12 cellular contexts compared by ENCODE assay signal in genomic region chr9:79757906-79758669, GRCh38.
A peak's percentile ranks its signal among the peaks of the same experiment; 100 is the strongest.
DNase-seq lines count a peak whose midpoint lies in the region; ATAC-seq and TF ChIP-seq lines count a peak whose summit lies in the region.
"Had no signal": no experiment of that assay in that cellular context is flagged by ENCODE, and none has a peak within 500 bp of the region (broad histone marks: within the 10 kb centered on the region; RNA-seq: fewer than 3 reads in every experiment).

No MANE protein-coding gene starts in this region.

- H3K27ac Mint-ChIP-seq in MCF 10A (ENCODE audit: low read depth, unreplicated experiment) (no peak overlapping the region), type B pancreatic cell (no peak overlapping the region)

- H3K27me3 ChIP-seq in breast epithelium, result no peaks in the 10 kb centered on the region
- H3K27me3 ChIP-seq in Karpas-422 (ENCODE audit: low read length), result no peaks in the 10 kb centered on the region
- H3K27me3 ChIP-seq: BLaER1 treated with 17β-estradiol and CSF1 and Interleukin-3, amounts not matched to agents 10 nM and 100 nM had no signal

- H2AFZ ChIP-seq in Karpas-422 (ENCODE audit: low read length), result no peak overlapping the region

- H3K9me2 ChIP-seq in Karpas-422 (replicated peaks; ENCODE audit: insufficient read depth, low read length), result no peaks in the 10 kb centered on the region

- no peaks in the 10 kb centered on the region for H3K9me3 ChIP-seq in breast epithelium
- no peaks in the 10 kb centered on the region for H3K9me3 ChIP-seq in Karpas-422 (ENCODE audit: low read length)

- H3K27ac ChIP-seq in breast epithelium (no peak overlapping the region), Karpas-422 (ENCODE audit: low read length) (no peak overlapping the region)
- H3K27ac ChIP-seq: BLaER1 treated with 17β-estradiol and CSF1 and Interleukin-3, amounts not matched to agents 10 nM and 100 nM had no signal

- ATAC-seq in GM19455 (IDR thresholded peaks at IDR 0.05; ENCODE audit: unreplicated experiment), result no peak

- H3K36me3 Mint-ChIP-seq in MCF 10A (ENCODE audit: insufficient read depth, unreplicated experiment) (no peaks in the 10 kb centered on the region), type B pancreatic cell (no peaks in the 10 kb centered on the region)

- TF ChIP-seq CTCF in MCF 10A (IDR thresholded peaks at IDR 0.05; ENCODE audit: unreplicated experiment) (peak; percentile 47), breast epithelium (IDR thresholded peaks at IDR 0.05) (no peak), fibroblast of the aortic adventitia (IDR thresholded peaks at IDR 0.05; ENCODE audit: insufficient read depth, low read length) (peak; percentile 45), type B pancreatic cell (conservative IDR thresholded peaks at IDR 0.05) (peak; percentile 62)

- H3K4me1 Mint-ChIP-seq in MCF 10A (ENCODE audit: insufficient read depth, unreplicated experiment), result no peaks in the 10 kb centered on the region
- peaks cover 5% of the 10 kb centered on the region for H3K4me1 Mint-ChIP-seq in type B pancreatic cell (ENCODE audit: unreplicated experiment)

- intact Hi-C loops in MCF 10A (cut with micrococcal nuclease), result no loop called here
- intact Hi-C loops in breast epithelium (cut with DNase I; ENCODE audit: low total_unique reads), result no loop called here

- H3K4me2 ChIP-seq in Karpas-422 (ENCODE audit: low read depth, low read length, poor library complexity, severe bottlenecking), result no peak overlapping the region
- H3K4me2 ChIP-seq: BLaER1 treated with 17β-estradiol and CSF1 and Interleukin-3, amounts not matched to agents 10 nM and 100 nM had no signal

- H3K9me3 Mint-ChIP-seq in MCF 10A (ENCODE audit: unreplicated experiment) (peaks cover 4% of the 10 kb centered on the region), type B pancreatic cell (peaks cover 30% of the 10 kb centered on the region)

- H3K36me3 ChIP-seq in breast epithelium (no peaks in the 10 kb centered on the region), Karpas-422 (ENCODE audit: insufficient read depth, low read length) (no peaks in the 10 kb centered on the region)
- H3K36me3 ChIP-seq: BLaER1 treated with 17β-estradiol and CSF1 and Interleukin-3, amounts not matched to agents 10 nM and 100 nM had no signal

- no peaks in the 10 kb centered on the region for H3K27me3 Mint-ChIP-seq in MCF 10A (ENCODE audit: insufficient read depth, unreplicated experiment)
- H3K27me3 Mint-ChIP-seq in type B pancreatic cell, result no peaks in the 10 kb centered on the region

- POLR2A ChIA-PET in MCF 10A (lab: Yijun Ruan, JAX), result interaction anchor here (0.5 to 0.8 kb wide), 3 partner anchors 17 to 226 kb away, joined by 3 read pairs; no protein-coding TSS in a partner anchor

- H3K4me3 Mint-ChIP-seq in MCF 10A (ENCODE audit: unreplicated experiment) (no peak overlapping the region), type B pancreatic cell (no peak overlapping the region)

- no peak for TF ChIP-seq POLR2A in breast epithelium (IDR thresholded peaks at IDR 0.05)

- H3K4me1 ChIP-seq in breast epithelium (no peaks in the 10 kb centered on the region), Karpas-422 (ENCODE audit: low read length) (no peaks in the 10 kb centered on the region)
- H3K4me1 ChIP-seq: BLaER1 treated with 17β-estradiol and CSF1 and Interleukin-3, amounts not matched to agents 10 nM and 100 nM had no signal

- no TSS peak for BruUV-seq in MCF 10A (replicated peaks; lab: Mats Ljungman, UMichigan)

- CTCF ChIA-PET in MCF 10A (lab: Yijun Ruan, JAX), result interaction anchor here (0.6 to 1.6 kb wide), 7 partner anchors 13 to 187 kb away, joined by 3 to 5 read pairs (median 3); no protein-coding TSS in a partner anchor

- no peak overlapping the region for H3K9ac ChIP-seq in Karpas-422 (ENCODE audit: low read length)
- H3K9ac ChIP-seq: BLaER1 treated with 17β-estradiol and CSF1 and Interleukin-3, amounts not matched to agents 10 nM and 100 nM had no signal

- no peaks in the 10 kb centered on the region for H3K79me2 ChIP-seq in Karpas-422 (ENCODE audit: low read length)

- no peak overlapping the region for H3K4me3 ChIP-seq in breast epithelium
- H3K4me3 ChIP-seq in fibroblast of the aortic adventitia (ENCODE audit: low read depth, low read length), result no peak overlapping the region
- no peak overlapping the region for H3K4me3 ChIP-seq in Karpas-422 (ENCODE audit: low read length)
- H3K4me3 ChIP-seq: BLaER1 treated with 17β-estradiol and CSF1 and Interleukin-3, amounts not matched to agents 10 nM and 100 nM; lung had no signal

- DNase-seq in MCF 10A (ENCODE audit: unreplicated experiment), result no peak
- no peak for DNase-seq in breast epithelium (ENCODE audit: low spot score in 2 of 2)
- peak; percentile 17 for DNase-seq in OCI-M1 (lab: John Stamatoyannopoulos, UW)
- DNase-seq in fibroblast of the aortic adventitia (ENCODE audit: low read depth), result peak; percentile 15
- no peak for DNase-seq in type B pancreatic cell (ENCODE audit: extremely low spot score, unreplicated experiment)
- no peak for DNase-seq in NCI-H1417 (lab: John Stamatoyannopoulos, UW)
- no peak for DNase-seq in Karpas-422
- DNase-seq: activated T-cell treated with anti-CD3 and anti-CD28 coated beads for 4 hours, NCI-H1436 had no signal

- no peaks in the 10 kb centered on the region for H4K20me1 ChIP-seq in Karpas-422 (ENCODE audit: insufficient read depth, low read depth, low read length)
- H4K20me1 ChIP-seq: BLaER1 treated with 17β-estradiol and CSF1 and Interleukin-3, amounts not matched to agents 10 nM and 100 nM had no signal

Comparison
In these comparisons a context has a peak if more than half of its experiments do, and no peak if none do; other contexts are left out.
1. CTCF ChIP-seq: peak in MCF 10A (single experiment), fibroblast of the aortic adventitia (single experiment) and type B pancreatic cell (single experiment); none in breast epithelium (0 of 3).
2. DNase-seq: peak in OCI-M1 (single experiment) and fibroblast of the aortic adventitia (single experiment); none in MCF 10A (single experiment), breast epithelium (0 of 2), type B pancreatic cell (single experiment), NCI-H1417 (0 of 3) and Karpas-422 (single experiment).